35 cellular contexts compared by ENCODE assay signal in genomic region chr5:159243385-159243784, GRCh38.
"Had no signal": no experiment of that assay in that cellular context is flagged by ENCODE, and none has a peak within 500 bp of the region (broad histone marks: within the 10 kb centered on the region; RNA-seq: fewer than 3 reads in every experiment).

No MANE protein-coding gene starts in this region.

- H3K27ac Mint-ChIP-seq: activated B cell treated with CpG ODN at 0.5 μM for 24 hours; activated CD4-positive, alpha-beta memory T cell treated with anti-CD3 and anti-CD28 coated beads for 36 hours; activated CD4-positive, alpha-beta T cell treated with anti-CD3 and anti-CD28 coated beads, Interleukin-2, amount 10 ng/mL, durations not matched to agents 24 days and 14 days; activated CD8-positive, alpha-beta T cell treated with anti-CD3 and anti-CD28 coated beads for 36 hours; activated naive CD4-positive, alpha-beta T cell treated with anti-CD3 and anti-CD28 coated beads, Interleukin-2, amount 10 ng/mL, durations not matched to agents 7 days and 5 days; activated naive CD8-positive, alpha-beta T cell; activated naive CD8-positive, alpha-beta T cell treated with anti-CD3 and anti-CD28 coated beads, Interleukin-2, amount 10 ng/mL, durations not matched to agents 7 days and 5 days; activated T-cell treated with anti-CD3 and anti-CD28 coated beads, Interleukin-2, amount 50 U/mL, for 24 hours; activated T-helper 2 cell treated with anti-CD3 and anti-CD28 coated beads, Interferon-gamma antibody, Interleukin-2, Interleukin-4, amounts not matched to agents 10 μg/mL and 5 μg/mL and 100 μg/mL, durations not matched to agents 14 hours and 24 hours and 36 hours; T-helper 1 cell treated with Interleukin-12 subunit alpha and Interleukin-12 subunit beta and Interleukin-4 antibody, amounts not matched to agents 30 μg/mL and 1 μg/mL, for 36 hours; T-helper 2 cell treated with Interferon-gamma antibody and Interleukin-4, amounts not matched to agents 5 μg/mL and 100 μg/mL, for 36 hours had no signal

- H3K27me3 Mint-ChIP-seq: activated B cell treated with CpG ODN at 0.5 μM for 24 hours had no signal

- H3K9me3 Mint-ChIP-seq: activated B cell treated with CpG ODN at 0.5 μM for 24 hours; activated CD4-positive, alpha-beta memory T cell treated with anti-CD3 and anti-CD28 coated beads for 36 hours; activated CD8-positive, alpha-beta T cell treated with anti-CD3 and anti-CD28 coated beads for 36 hours; activated naive CD4-positive, alpha-beta T cell treated with anti-CD3 and anti-CD28 coated beads, Interleukin-2, amount 10 ng/mL, durations not matched to agents 7 days and 5 days; activated naive CD8-positive, alpha-beta T cell treated with anti-CD3 and anti-CD28 coated beads, Interleukin-2, amount 10 ng/mL, durations not matched to agents 7 days and 5 days; activated naive CD8-positive, alpha-beta T cell treated with anti-CD3 and anti-CD28 coated beads, Interleukin-2, amount 50 U/mL, for 24 hours; activated T-cell treated with anti-CD3 and anti-CD28 coated beads, Interleukin-2, amount 50 U/mL, for 24 hours; activated T-helper 2 cell treated with anti-CD3 and anti-CD28 coated beads, Interferon-gamma antibody, Interleukin-2, Interleukin-4, amounts not matched to agents 10 μg/mL and 5 μg/mL and 100 μg/mL, durations not matched to agents 14 hours and 24 hours and 36 hours; T-helper 1 cell treated with Interleukin-12 subunit alpha and Interleukin-12 subunit beta and Interleukin-4 antibody, amounts not matched to agents 30 μg/mL and 1 μg/mL, for 36 hours; T-helper 2 cell treated with Interferon-gamma antibody and Interleukin-4, amounts not matched to agents 5 μg/mL and 100 μg/mL, for 36 hours had no signal

- H3K9me3 ChIP-seq: ascending aorta, body of pancreas, breast epithelium had no signal

- H3K4me3 ChIP-seq: ascending aorta, body of pancreas, breast epithelium had no signal

- ATAC-seq: activated CD8-positive, alpha-beta T cell treated with anti-CD3 and anti-CD28 coated beads for 36 hours; activated naive CD8-positive, alpha-beta T cell treated with anti-CD3 and anti-CD28 coated beads, Interleukin-2, amount 50 U/mL, for 24 hours; body of pancreas had no signal

- H3K4me1 ChIP-seq: ascending aorta, body of pancreas, breast epithelium had no signal

- H3K36me3 Mint-ChIP-seq: activated CD4-positive, alpha-beta memory T cell treated with anti-CD3 and anti-CD28 coated beads for 36 hours; activated naive CD4-positive, alpha-beta T cell treated with anti-CD3 and anti-CD28 coated beads, Interleukin-2, amount 10 ng/mL, durations not matched to agents 7 days and 5 days; activated naive CD8-positive, alpha-beta T cell had no signal

- H3K36me3 ChIP-seq: ascending aorta, brain microvascular endothelial cell, breast epithelium had no signal

- H3K4me3 Mint-ChIP-seq: activated B cell treated with CpG ODN at 0.5 μM for 24 hours; activated CD4-positive, alpha-beta memory T cell treated with anti-CD3 and anti-CD28 coated beads for 36 hours; activated CD4-positive, alpha-beta T cell treated with anti-CD3 and anti-CD28 coated beads, Interleukin-2, amount 10 ng/mL, durations not matched to agents 24 days and 14 days; activated CD8-positive, alpha-beta T cell treated with anti-CD3 and anti-CD28 coated beads for 36 hours; activated naive CD4-positive, alpha-beta T cell treated with anti-CD3 and anti-CD28 coated beads, Interleukin-2, amount 10 ng/mL, durations not matched to agents 7 days and 5 days; activated naive CD8-positive, alpha-beta T cell; activated naive CD8-positive, alpha-beta T cell treated with anti-CD3 and anti-CD28 coated beads, Interleukin-2, amount 10 ng/mL, durations not matched to agents 7 days and 5 days; activated naive CD8-positive, alpha-beta T cell treated with anti-CD3 and anti-CD28 coated beads, Interleukin-2, amount 50 U/mL, for 24 hours; activated T-cell treated with anti-CD3 and anti-CD28 coated beads, Interleukin-2, amount 50 U/mL, for 24 hours; T-helper 1 cell treated with Interleukin-12 subunit alpha and Interleukin-12 subunit beta and Interleukin-4 antibody, amounts not matched to agents 30 μg/mL and 1 μg/mL, for 36 hours; T-helper 2 cell treated with Interferon-gamma antibody and Interleukin-4, amounts not matched to agents 5 μg/mL and 100 μg/mL, for 36 hours had no signal

- H3K27ac ChIP-seq: ascending aorta, body of pancreas, brain microvascular endothelial cell, breast epithelium, VCaP had no signal

- H3K27me3 ChIP-seq: ascending aorta, brain microvascular endothelial cell had no signal

- FAIRE-seq: colon, TTC549 had no signal

- DNase-seq: activated B cell treated with CpG ODN at 0.5 μM for 24 hours; activated CD4-positive, alpha-beta memory T cell treated with anti-CD3 and anti-CD28 coated beads for 36 hours; activated CD4-positive, alpha-beta T cell treated with anti-CD3 and anti-CD28 coated beads for 4 hours; activated CD4-positive, alpha-beta T cell treated with anti-CD3 and anti-CD28 coated beads, Interleukin-2, amount 10 ng/mL, durations not matched to agents 24 days and 14 days; activated CD4-positive, alpha-beta T cell treated with anti-CD3 and anti-CD28 coated beads, Interleukin-2, amount 50 U/mL, for 1 hour; activated CD4-positive, alpha-beta T cell treated with anti-CD3 and anti-CD28 coated beads, Interleukin-2, amount 50 U/mL, for 4 hours; activated CD4-positive, CD25-positive, alpha-beta regulatory T cell treated with anti-CD3 and anti-CD28 coated beads, Interleukin-2, amount 50 U/mL, for 72 hours; activated CD8-positive, alpha-beta memory T cell treated with anti-CD3 and anti-CD28 coated beads, Interleukin-2, amount 50 U/mL, for 4 hours; activated CD8-positive, alpha-beta T cell treated with anti-CD3 and anti-CD28 coated beads for 36 hours; activated effector memory CD4-positive, alpha-beta T cell treated with Interleukin-2 at 50 U/mL for 16 hours; activated gamma-delta T cell; activated naive CD4-positive, alpha-beta T cell treated with anti-CD3 and anti-CD28 coated beads, Interleukin-2, amount 10 ng/mL, durations not matched to agents 7 days and 5 days; activated naive CD4-positive, alpha-beta T cell treated with Interleukin-2 at 50 U/mL for 16 hours; activated naive CD8-positive, alpha-beta T cell treated with anti-CD3 and anti-CD28 coated beads, Interleukin-2, amount 10 ng/mL, durations not matched to agents 7 days and 5 days; activated naive CD8-positive, alpha-beta T cell treated with anti-CD3 and anti-CD28 coated beads, Interleukin-2, amount 50 U/mL, for 24 hours; activated T-cell treated with anti-CD3 and anti-CD28 coated beads for 4 hours; activated T-cell treated with anti-CD3 and anti-CD28 coated beads, Interleukin-2, amount 50 U/mL, for 24 hours; activated T-cell treated with anti-CD3 and anti-CD28 coated beads, Interleukin-2, amount 50 U/mL, for 48 hours; amygdala; anterior cingulate cortex; body of pancreas; brain microvascular endothelial cell; central memory CD4-positive, alpha-beta T cell; T-helper 1 cell; T-helper 2 cell; T-helper 9 cell had no signal
